8 cellular contexts compared by ENCODE assay signal in the genomic region with DNA sequence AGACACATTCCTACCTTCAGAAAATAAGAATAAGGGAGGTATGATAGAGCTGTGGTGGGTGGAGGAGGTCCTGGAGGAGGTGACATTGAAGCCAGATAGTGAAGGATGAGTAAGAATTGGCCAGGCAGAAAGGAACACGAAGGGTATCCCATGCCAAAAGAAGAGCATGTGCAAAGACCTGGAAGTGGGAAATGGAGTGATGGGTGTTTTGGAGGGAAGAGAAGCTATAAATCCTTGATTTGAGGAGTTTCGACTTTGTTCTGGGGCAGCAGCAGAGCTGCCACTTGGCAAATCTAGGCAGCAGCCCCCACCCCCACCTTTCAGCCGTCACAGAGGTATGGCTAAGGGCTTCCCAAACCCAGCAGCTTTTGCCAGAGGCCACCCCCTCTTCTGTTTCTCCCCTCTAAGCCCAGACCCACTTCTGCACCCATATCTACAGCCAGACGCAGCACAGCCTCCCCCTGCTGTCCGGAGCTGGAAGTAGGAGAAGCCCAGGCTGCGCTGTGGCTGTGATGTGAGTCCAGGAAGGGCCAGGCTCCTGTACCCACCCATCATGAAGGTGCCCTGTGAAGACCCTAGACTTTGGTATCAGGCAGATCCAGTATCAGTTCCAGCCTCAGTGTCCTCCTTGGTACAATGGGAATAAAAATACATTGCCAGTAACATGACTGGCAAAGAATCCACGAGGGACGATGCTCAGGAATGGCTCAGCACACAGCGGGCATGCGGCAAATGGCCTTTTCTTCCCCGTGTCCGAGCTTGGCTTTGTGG.
DNase-seq lines count a peak whose midpoint lies in the region; ATAC-seq and TF ChIP-seq lines count a peak whose summit lies in the region.

No MANE protein-coding gene starts in this region.

- no peak overlapping the region for H3K9ac ChIP-seq in SU-DHL-6 (ENCODE audit: low read length)

- H3K36me3 ChIP-seq in SU-DHL-6 (ENCODE audit: low read length) (no peaks in the 10 kb centered on the region), suprapubic skin (no peaks in the 10 kb centered on the region)

- no peaks in the 10 kb centered on the region for H3F3A ChIP-seq in SU-DHL-6 (ENCODE audit: insufficient read depth)

- no peak overlapping the region for H3K4me2 ChIP-seq in SU-DHL-6 (ENCODE audit: low read depth, low read length, poor library complexity, severe bottlenecking)

- no peak overlapping the region for H3K4me3 ChIP-seq in SU-DHL-6 (ENCODE audit: insufficient read depth, low read length, poor library complexity, severe bottlenecking)
- no peak overlapping the region for H3K4me3 ChIP-seq in suprapubic skin

- WGBS in suprapubic skin, result 40% methylated on average over 12 of the region's 12 CpGs

- DNase-seq in DMS53 (lab: John Stamatoyannopoulos, UW) (peak; percentile 72), DMS53 treated with DMSO at 0.1 percent for 48 hours (lab: John Stamatoyannopoulos, UW; ENCODE audit: unreplicated experiment) (no peak), LoVo (ENCODE audit: low spot score) (peak; percentile 61), dermis blood vessel endothelial cell (peak; percentile 81), lung microvascular endothelial cell (ENCODE audit: low read depth in 2 of 2) (peak; percentile 68 to 82), suprapubic skin (ENCODE audit: low spot score in 2 of 2) (no peak)

- TF ChIP-seq EP300 in suprapubic skin (IDR thresholded peaks at IDR 0.05), result no peak

- H3K79me2 ChIP-seq in SU-DHL-6 (ENCODE audit: insufficient read depth, low read length), result no peaks in the 10 kb centered on the region

- no peak for ATAC-seq in HG03571 (IDR thresholded peaks at IDR 0.05; ENCODE audit: unreplicated experiment)

- H3K27me3 ChIP-seq in SU-DHL-6 (ENCODE audit: low read length), result no peaks in the 10 kb centered on the region
- H3K27me3 ChIP-seq in suprapubic skin, result peaks cover 68% of the 10 kb centered on the region

- TF ChIP-seq CTCF in SU-DHL-6 (IDR thresholded peaks at IDR 0.05; ENCODE audit: insufficient read depth, low read length, poor library complexity, severe bottlenecking), result peak; percentile 56
- peak; percentile 21 to 68 for TF ChIP-seq CTCF in suprapubic skin (IDR thresholded peaks at IDR 0.05)

- H3K4me1 ChIP-seq in suprapubic skin, result peaks cover 22% of the 10 kb centered on the region

- no peaks in the 10 kb centered on the region for H4K20me1 ChIP-seq in SU-DHL-6 (ENCODE audit: low read depth, low read length)

- no peaks in the 10 kb centered on the region for H3K9me2 ChIP-seq in SU-DHL-6 (replicated peaks; ENCODE audit: insufficient read depth, low read length)

- no peak overlapping the region for H2AFZ ChIP-seq in SU-DHL-6 (ENCODE audit: low read depth, low read length, severe bottlenecking)

- H3K27ac ChIP-seq in SU-DHL-6 (ENCODE audit: low read depth, low read length) (no peak overlapping the region), suprapubic skin (no peak overlapping the region)

- no peaks in the 10 kb centered on the region for H3K9me3 ChIP-seq in SU-DHL-6 (ENCODE audit: insufficient read depth, low read length)
- no peaks in the 10 kb centered on the region for H3K9me3 ChIP-seq in suprapubic skin

- TF ChIP-seq POLR2A in suprapubic skin (IDR thresholded peaks at IDR 0.05), result no peak

Comparison
In these comparisons a context has a peak if more than half of its experiments do, and no peak if none do; other contexts are left out.
1. DNase-seq: peak in DMS53 (single experiment), LoVo (single experiment), dermis blood vessel endothelial cell (single experiment) and lung microvascular endothelial cell (2 of 2); none in DMS53 treated with DMSO at 0.1 percent for 48 hours (single experiment) and suprapubic skin (0 of 2).